13 cellular contexts compared by ENCODE assay signal in genomic region chr12:19546611-19547162, GRCh38.
A peak's percentile ranks its signal among the peaks of the same experiment; 100 is the strongest.
DNase-seq lines count a peak whose midpoint lies in the region; ATAC-seq and TF ChIP-seq lines count a peak whose summit lies in the region.
"Had no signal": no experiment of that assay in that cellular context is flagged by ENCODE, and none has a peak within 500 bp of the region (broad histone marks: within the 10 kb centered on the region; RNA-seq: fewer than 3 reads in every experiment).

No MANE protein-coding gene starts in this region.

- H3K27me3 Mint-ChIP-seq in CD8-positive, alpha-beta T cell (ENCODE audit: low read depth) = no peaks in the 10 kb centered on the region
- H3K27me3 Mint-ChIP-seq: IgD-negative memory B cell; stimulated activated memory B cell treated with anti-CD40 and anti-IgM and Interleukin-4, amounts not matched to agents 10 μg/mL and 1 μg/mL and 100 μg/mL, for 72 hours had no signal

- BruUV-seq in mammary epithelial cell (replicated peaks; lab: Mats Ljungman, UMichigan) = no TSS peak

- no peaks in the 10 kb centered on the region for H3K36me3 ChIP-seq in CD8-positive, alpha-beta T cell (ENCODE audit: insufficient read depth, low read length)
- H3K36me3 ChIP-seq in mammary epithelial cell (ENCODE audit: insufficient read depth, low read length) = no peaks in the 10 kb centered on the region

- DNase-seq in CD8-positive, alpha-beta T cell = no peak
- peak; percentile 73 for DNase-seq in mammary epithelial cell
- no peak for DNase-seq in left cardiac atrium
- peak; percentile 77 for DNase-seq in pulmonary artery endothelial cell (ENCODE audit: low read depth, low spot score)
- no peak for DNase-seq in T-helper 2 cell
- no peak for DNase-seq in A172 (ENCODE audit: low spot score)
- DNase-seq: central memory CD4-positive, alpha-beta T cell; NCI-H345; small intestine had no signal

- in situ Hi-C loops in mammary epithelial cell (cut with MboI; ENCODE audit: low sequenced_read_pairs in 2 of 2) = no loop called here

- intact Hi-C loops in CD8-positive, alpha-beta T cell (cut with DNase I, micrococcal nuclease) = no loop called here
- intact Hi-C loops in mammary epithelial cell (cut with micrococcal nuclease) (no loop called here), left cardiac atrium (cut with DNase I) (no loop called here)

- H3K27ac ChIP-seq in CD8-positive, alpha-beta T cell (ENCODE audit: low read depth, low read length) = no peak overlapping the region
- no peak overlapping the region for H3K27ac ChIP-seq in mammary epithelial cell (ENCODE audit: insufficient read depth, low read depth, low read length)

- H3K27me3 ChIP-seq in CD8-positive, alpha-beta T cell (ENCODE audit: insufficient read depth, low read length) = no peaks in the 10 kb centered on the region
- H3K27me3 ChIP-seq in mammary epithelial cell (ENCODE audit: insufficient read depth, low read length) = peaks cover 2% of the 10 kb centered on the region

- peak overlapping the region; percentile 30 for H3K27ac Mint-ChIP-seq in CD8-positive, alpha-beta T cell
- H3K27ac Mint-ChIP-seq: IgD-negative memory B cell; stimulated activated memory B cell treated with anti-CD40 and anti-IgM and Interleukin-4, amounts not matched to agents 10 μg/mL and 1 μg/mL and 100 μg/mL, for 72 hours had no signal

- TF ChIP-seq CTCF in CD8-positive, alpha-beta T cell (IDR thresholded peaks at IDR 0.05) = no peak
- TF ChIP-seq CTCF in mammary epithelial cell (conservative IDR thresholded peaks at IDR 0.05 in 1 of 2, IDR thresholded peaks at IDR 0.05 in 1 of 2; ENCODE audit: extremely low read depth in 1 of 2, insufficient read depth in 1 of 2, low read depth in 1 of 2, low read length in 2 of 2) = no peak

- no peaks in the 10 kb centered on the region for H3K79me2 ChIP-seq in mammary epithelial cell (ENCODE audit: insufficient read depth, low read length)

- peaks cover 5% of the 10 kb centered on the region for H3K4me1 Mint-ChIP-seq in CD8-positive, alpha-beta T cell (ENCODE audit: low read depth)
- H3K4me1 Mint-ChIP-seq: IgD-negative memory B cell; stimulated activated memory B cell treated with anti-CD40 and anti-IgM and Interleukin-4, amounts not matched to agents 10 μg/mL and 1 μg/mL and 100 μg/mL, for 72 hours had no signal

- no peak overlapping the region for H3K9ac ChIP-seq in mammary epithelial cell (ENCODE audit: insufficient read depth, low read length)

- H3K4me2 ChIP-seq in mammary epithelial cell (ENCODE audit: insufficient read depth, low read depth, low read length) = peak overlapping the region; percentile 66

- ATAC-seq in CD8-positive, alpha-beta T cell = no peak
- ATAC-seq in left cardiac atrium (peak; percentile 18 to 48), HG03521 (IDR thresholded peaks at IDR 0.05; ENCODE audit: unreplicated experiment) (no peak), GM19328 (IDR thresholded peaks at IDR 0.05; ENCODE audit: unreplicated experiment) (no peak)
- ATAC-seq: stimulated activated memory B cell treated with anti-CD40 and anti-IgM and Interleukin-4, amounts not matched to agents 10 μg/mL and 1 μg/mL and 100 μg/mL, for 72 hours had no signal

- no peaks in the 10 kb centered on the region for H3K9me3 ChIP-seq in CD8-positive, alpha-beta T cell (ENCODE audit: low read length)
- no peaks in the 10 kb centered on the region for H3K9me3 ChIP-seq in mammary epithelial cell (replicated peaks; ENCODE audit: insufficient read depth, low read length)

- peaks cover 21% of the 10 kb centered on the region for H3K36me3 Mint-ChIP-seq in CD8-positive, alpha-beta T cell

- no peaks in the 10 kb centered on the region for H4K20me1 ChIP-seq in mammary epithelial cell (ENCODE audit: insufficient read depth, low read length)

- WGBS in mammary epithelial cell (ENCODE audit: low coverage, missing lambda C conversion rate) = 35% methylated on average over 7 of the region's 7 CpGs

- dilution Hi-C loops in mammary epithelial cell (cut with HindIII; ENCODE audit: low sequenced_read_pairs) = no loop called here

- H3K4me3 ChIP-seq in CD8-positive, alpha-beta T cell (ENCODE audit: low read depth, low read length) = no peak overlapping the region
- peak overlapping the region in 1 of 3 experiments; percentile 9 for H3K4me3 ChIP-seq in mammary epithelial cell (replicated peaks in 1 of 3; ENCODE audit: insufficient read depth in 1 of 3, low read depth in 2 of 3, low read length in 3 of 3)

- H3K9me3 Mint-ChIP-seq in CD8-positive, alpha-beta T cell = no peaks in the 10 kb centered on the region
- H3K9me3 Mint-ChIP-seq: IgD-negative memory B cell; stimulated activated memory B cell treated with anti-CD40 and anti-IgM and Interleukin-4, amounts not matched to agents 10 μg/mL and 1 μg/mL and 100 μg/mL, for 72 hours had no signal

- H3K4me1 ChIP-seq in CD8-positive, alpha-beta T cell (ENCODE audit: insufficient read depth, low read length) = no peaks in the 10 kb centered on the region
- peaks cover 17% of the 10 kb centered on the region for H3K4me1 ChIP-seq in mammary epithelial cell (ENCODE audit: insufficient read depth, low read length)

- H2AFZ ChIP-seq in mammary epithelial cell (ENCODE audit: low read depth, low read length) = peak overlapping the region; percentile 53

- no peak overlapping the region for H3K4me3 Mint-ChIP-seq in CD8-positive, alpha-beta T cell
- H3K4me3 Mint-ChIP-seq: IgD-negative memory B cell; stimulated activated memory B cell treated with anti-CD40 and anti-IgM and Interleukin-4, amounts not matched to agents 10 μg/mL and 1 μg/mL and 100 μg/mL, for 72 hours had no signal

- CTCF ChIA-PET in CD8-positive, alpha-beta T cell (lab: Charles Lee) = no interaction called here
- CTCF ChIA-PET in mammary epithelial cell (lab: Charles Lee; ENCODE audit: low non-redundant PET) = no interaction called here

- POLR2A ChIA-PET in CD8-positive, alpha-beta T cell (lab: Charles Lee) = no interaction called here

Comparison
In these comparisons a context has a peak if more than half of its experiments do, and no peak if none do; other contexts are left out.
1. ATAC-seq: peak in left cardiac atrium (2 of 2); none in CD8-positive, alpha-beta T cell (single experiment), HG03521 (single experiment) and GM19328 (single experiment).
2. DNase-seq: peak in mammary epithelial cell (single experiment) and pulmonary artery endothelial cell (single experiment); none in CD8-positive, alpha-beta T cell (0 of 7), left cardiac atrium (single experiment), T-helper 2 cell (0 of 5) and A172 (single experiment).